In the genomic region with DNA sequence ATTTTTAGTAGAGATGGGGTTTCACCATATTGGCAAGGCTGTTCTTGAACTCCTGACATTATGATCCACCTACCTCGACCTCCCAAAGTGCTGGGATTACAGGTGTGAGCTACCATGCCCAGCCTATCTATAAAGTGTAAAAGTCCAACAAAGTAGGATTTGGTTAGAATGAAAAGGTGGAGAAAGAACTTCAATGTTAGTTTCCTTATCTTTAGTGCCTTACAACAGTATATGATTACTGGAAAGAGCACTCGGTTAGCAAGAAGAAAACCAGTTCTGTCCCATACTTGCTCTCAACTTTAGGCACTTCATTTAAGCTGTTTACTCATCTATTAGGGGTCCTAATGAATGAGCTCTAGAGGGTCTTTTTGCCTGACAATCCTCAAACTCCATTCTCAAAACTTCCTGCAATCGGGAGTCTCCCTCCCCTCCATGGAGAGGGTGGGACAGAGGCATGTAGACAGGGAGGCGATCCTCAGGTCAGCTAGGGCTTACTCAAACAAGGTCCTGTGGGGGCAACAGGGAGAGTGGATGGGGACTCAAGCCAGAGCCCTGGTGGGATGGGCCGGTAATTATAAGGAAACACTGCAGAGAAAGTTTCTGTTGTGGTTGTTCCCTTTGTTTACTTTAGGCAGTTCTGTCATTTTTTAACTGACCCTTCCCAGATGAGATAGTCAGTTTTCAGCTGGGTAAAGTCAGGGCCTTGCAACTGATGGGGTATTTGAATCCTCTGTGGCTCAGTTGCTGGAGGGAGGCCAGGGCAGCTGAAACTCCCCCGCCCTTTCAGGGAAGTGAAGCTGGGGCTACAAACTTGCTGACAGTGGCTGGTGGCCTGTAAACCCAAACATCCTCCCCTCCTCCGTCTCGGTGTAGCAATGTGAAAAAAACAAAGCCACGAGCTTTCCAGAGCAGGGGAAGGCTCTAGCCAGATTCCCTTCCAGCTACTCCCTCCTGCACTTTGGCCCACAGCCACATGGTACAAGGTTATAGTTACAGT, we compare ENCODE assay signal across 7 cellular contexts.
DNase-seq lines count a peak whose midpoint lies in the region; ATAC-seq and TF ChIP-seq lines count a peak whose summit lies in the region.
"Not testable (repeated sequence)": the region's sequence is repeated elsewhere in the genome, so short reads cannot be mapped to it uniquely, and the experiment has no call there.

No MANE protein-coding gene starts in this region.

- H3K4me3 ChIP-seq in right cardiac atrium (ENCODE audit: low read length); psoas muscle: not testable (repeated sequence)

- CTCF ChIA-PET in activated CD8-positive, alpha-beta memory T cell treated with anti-CD3 and anti-CD28 coated beads, Interleukin-2, amount 10 ng/mL, durations not matched to agents 7 days and 5 days (lab: Charles Lee), result not testable (repeated sequence)

- H3K36me3 ChIP-seq in psoas muscle (ENCODE audit: insufficient read depth in 1 of 2, low read depth in 1 of 2), result not testable (repeated sequence)

- H3K27ac Mint-ChIP-seq in activated CD8-positive, alpha-beta memory T cell treated with anti-CD3 and anti-CD28 coated beads, Interleukin-2, amount 10 ng/mL, durations not matched to agents 7 days and 5 days, result not testable (repeated sequence)

- DNase-seq in activated CD8-positive, alpha-beta memory T cell treated with anti-CD3 and anti-CD28 coated beads, Interleukin-2, amount 10 ng/mL, durations not matched to agents 7 days and 5 days; right cardiac atrium; psoas muscle: not testable (repeated sequence)

- not testable (repeated sequence) for H3K4me3 Mint-ChIP-seq in activated CD8-positive, alpha-beta memory T cell treated with anti-CD3 and anti-CD28 coated beads, Interleukin-2, amount 10 ng/mL, durations not matched to agents 7 days and 5 days

- not testable (repeated sequence) for H3K9me3 ChIP-seq in right cardiac atrium (ENCODE audit: control insufficient read depth, low read length); psoas muscle

- ATAC-seq in GM18861 (IDR thresholded peaks at IDR 0.05; ENCODE audit: unreplicated experiment), result peak; percentile 46
- peak; percentile 51 for ATAC-seq in GM21515 (IDR thresholded peaks at IDR 0.05; ENCODE audit: unreplicated experiment)
- peak; percentile 70 for ATAC-seq in HG02678 (IDR thresholded peaks at IDR 0.05; ENCODE audit: unreplicated experiment)
- ATAC-seq in HG03354 (IDR thresholded peaks at IDR 0.05; ENCODE audit: poor library complexity, severe bottlenecking, unreplicated experiment), result peak; percentile 48
- ATAC-seq in activated CD8-positive, alpha-beta memory T cell treated with anti-CD3 and anti-CD28 coated beads, Interleukin-2, amount 10 ng/mL, durations not matched to agents 7 days and 5 days, result peak; percentile 30
- ATAC-seq in right cardiac atrium, result peak; percentile 62 to 77
- ATAC-seq in psoas muscle, result peak; percentile 44 to 53 (median 50)

- intact Hi-C loops in right cardiac atrium (cut with DNase I); psoas muscle (cut with DNase I): not testable (repeated sequence)

- H3K27me3 Mint-ChIP-seq in activated CD8-positive, alpha-beta memory T cell treated with anti-CD3 and anti-CD28 coated beads, Interleukin-2, amount 10 ng/mL, durations not matched to agents 7 days and 5 days, result not testable (repeated sequence)

- H3K27me3 ChIP-seq in right cardiac atrium (ENCODE audit: control insufficient read depth, insufficient read depth); psoas muscle (ENCODE audit: insufficient read depth in 3 of 3, low read length in 2 of 3): not testable (repeated sequence)

- TF ChIP-seq CTCF in psoas muscle (IDR thresholded peaks at IDR 0.05), result not testable (repeated sequence)

- WGBS in right cardiac atrium, result no CpG with 5 or more reads among the region's 9 CpGs
- WGBS in psoas muscle, 3 donors, result no CpG with 5 or more reads among the region's 9 CpGs

- H3K9me3 Mint-ChIP-seq in activated CD8-positive, alpha-beta memory T cell treated with anti-CD3 and anti-CD28 coated beads, Interleukin-2, amount 10 ng/mL, durations not matched to agents 7 days and 5 days (ENCODE audit: low read depth), result not testable (repeated sequence)

- not testable (repeated sequence) for H3K4me1 ChIP-seq in right cardiac atrium (ENCODE audit: control insufficient read depth, insufficient read depth, low read length); psoas muscle

- not testable (repeated sequence) for H3K27ac ChIP-seq in right cardiac atrium (ENCODE audit: low read length); psoas muscle

- H3K4me1 Mint-ChIP-seq in activated CD8-positive, alpha-beta memory T cell treated with anti-CD3 and anti-CD28 coated beads, Interleukin-2, amount 10 ng/mL, durations not matched to agents 7 days and 5 days, result not testable (repeated sequence)

- not testable (repeated sequence) for H3K36me3 Mint-ChIP-seq in activated CD8-positive, alpha-beta memory T cell treated with anti-CD3 and anti-CD28 coated beads, Interleukin-2, amount 10 ng/mL, durations not matched to agents 7 days and 5 days
